Comparison of ENCODE assay signal across 8 cellular contexts in genomic region chrX:150364347-150365050, GRCh38. TPM values are rescaled to one million over a fixed set of nuclear protein-coding genes. Genes with fewer than 3 reads are reported as not detected.
DNase-seq lines count a peak whose midpoint lies in the region; ATAC-seq and TF ChIP-seq lines count a peak whose summit lies in the region.

No MANE protein-coding gene starts in this region.

- H2AFZ ChIP-seq in mammary epithelial cell (ENCODE audit: low read depth, low read length): peak overlapping the region; percentile 83

- peak overlapping the region; percentile 59 for H3K27ac ChIP-seq in mammary epithelial cell (ENCODE audit: insufficient read depth, low read depth, low read length)

- BruUV-seq in mammary epithelial cell (replicated peaks; lab: Mats Ljungman, UMichigan): no TSS peak

- H3K4me2 ChIP-seq in mammary epithelial cell (ENCODE audit: insufficient read depth, low read depth, low read length): peak overlapping the region; percentile 82

- H3K9me3 ChIP-seq in NT2/D1 (ENCODE audit: insufficient read depth, low read length) (no peaks in the 10 kb centered on the region), mammary epithelial cell (replicated peaks; ENCODE audit: insufficient read depth, low read length) (peaks cover 2% of the 10 kb centered on the region)

- CTCF ChIA-PET in mammary epithelial cell (lab: Charles Lee; ENCODE audit: low non-redundant PET): interaction anchor here (0.6 to 0.7 kb wide), 2 partner anchors 205 to 425 kb away, joined by 5 to 7 read pairs; no protein-coding TSS in a partner anchor

- peaks cover 8% of the 10 kb centered on the region for H3K79me2 ChIP-seq in mammary epithelial cell (ENCODE audit: insufficient read depth, low read length)

- no peaks in the 10 kb centered on the region for H4K20me1 ChIP-seq in mammary epithelial cell (ENCODE audit: insufficient read depth, low read length)

- in situ Hi-C loops in mammary epithelial cell (cut with MboI; ENCODE audit: low sequenced_read_pairs in 2 of 2): loop anchor here in 1 of 2 donors (25.0 kb wide), 1 partner anchor 402 kb away; no protein-coding TSS in a partner anchor

- peaks cover 65% of the 10 kb centered on the region for H3K27me3 ChIP-seq in NT2/D1 (ENCODE audit: insufficient read depth, insufficient read length)
- no peaks in the 10 kb centered on the region for H3K27me3 ChIP-seq in mammary epithelial cell (ENCODE audit: insufficient read depth, low read length)
- peaks cover 2% of the 10 kb centered on the region for H3K27me3 ChIP-seq in kidney epithelial cell (ENCODE audit: control insufficient read depth, insufficient read depth, low read length)

- H3K4me1 ChIP-seq in NT2/D1 (ENCODE audit: insufficient read depth, insufficient read length) (peaks cover 2% of the 10 kb centered on the region), mammary epithelial cell (ENCODE audit: insufficient read depth, low read length) (peaks cover 20% of the 10 kb centered on the region)

- intact Hi-C loops in mammary epithelial cell (cut with micrococcal nuclease): loop anchor here (1.0 to 10.0 kb wide), 7 partner anchors 122 to 350 kb away; no protein-coding TSS in a partner anchor

- TF ChIP-seq CTCF in mammary epithelial cell (conservative IDR thresholded peaks at IDR 0.05 in 1 of 2, IDR thresholded peaks at IDR 0.05 in 1 of 2; ENCODE audit: extremely low read depth in 1 of 2, insufficient read depth in 1 of 2, low read depth in 1 of 2, low read length in 2 of 2) (no peak), kidney epithelial cell (IDR thresholded peaks at IDR 0.05; ENCODE audit: insufficient read depth, low read length, poor library complexity, severe bottlenecking) (no peak)

- DNase-seq in ELF-1 (ENCODE audit: low read depth, low spot score) (peak; percentile 50), NT2/D1 (ENCODE audit: low read depth, low spot score) (no peak), mammary epithelial cell (peak; percentile 39), kidney epithelial cell (ENCODE audit: low read depth) (no peak), ureter (ENCODE audit: low spot score) (no peak)
- peak; percentile 27 to 34 for DNase-seq in stimulated activated CD4-positive, alpha-beta T cell treated with anti-CD3 and anti-CD28 coated beads, Interleukin-2, amount 100 ng/mL, for 24 hours

- dilution Hi-C loops in mammary epithelial cell (cut with HindIII; ENCODE audit: low sequenced_read_pairs): no loop called here

- ATAC-seq in HG03139 (IDR thresholded peaks at IDR 0.05; ENCODE audit: unreplicated experiment) (no peak), GM21737 (IDR thresholded peaks at IDR 0.05; ENCODE audit: unreplicated experiment) (no peak)

- H3K4me3 ChIP-seq in NT2/D1 (ENCODE audit: insufficient read length, low read depth) (peak overlapping the region; percentile 28), mammary epithelial cell (replicated peaks in 1 of 3; ENCODE audit: insufficient read depth in 1 of 3, low read depth in 2 of 3, low read length in 3 of 3) (peak overlapping the region; percentile 36 to 60 (median 60)), kidney epithelial cell (ENCODE audit: low read depth, low read length) (peak overlapping the region; percentile 64)

- WGBS in mammary epithelial cell (ENCODE audit: low coverage, missing lambda C conversion rate): 37% methylated on average over 26 of the region's 66 CpGs

- H3K36me3 ChIP-seq in NT2/D1 (ENCODE audit: insufficient read depth, insufficient read length, low read length) (no peaks in the 10 kb centered on the region), mammary epithelial cell (ENCODE audit: insufficient read depth, low read length) (no peaks in the 10 kb centered on the region), kidney epithelial cell (ENCODE audit: control insufficient read depth, insufficient read depth, low read length) (no peaks in the 10 kb centered on the region)

- H3K9ac ChIP-seq in NT2/D1 (ENCODE audit: insufficient read length, low read depth) (peak overlapping the region; percentile 42), mammary epithelial cell (ENCODE audit: insufficient read depth, low read length) (peak overlapping the region; percentile 55)

RNA-seq across cellular contexts. Expression of gene MAMLD1, which starts 1.4 kb away (rescaled TPM):
- total RNA-seq in mammary epithelial cell (1 to 10 TPM; 2.7 to 3.2 TPM), kidney epithelial cell (2.1 and 3.0 TPM in 2 replicates), ureter (6.1 TPM)
- 1.9 TPM for polyA plus RNA-seq in mammary epithelial cell
- polyA minus RNA-seq in mammary epithelial cell: 2.3 TPM

Comparison
In these comparisons a context has a peak if more than half of its experiments do, and no peak if none do; other contexts are left out.
1. DNase-seq: peak in ELF-1 (single experiment), mammary epithelial cell (single experiment) and stimulated activated CD4-positive, alpha-beta T cell treated with anti-CD3 and anti-CD28 coated beads, Interleukin-2, amount 100 ng/mL, for 24 hours (2 of 2); none in NT2/D1 (single experiment), kidney epithelial cell (single experiment) and ureter (single experiment).
2. Peak in every context shown above with its lines, with median percentiles within 50 percentile points of each other: H3K4me3 ChIP-seq.